1 cellular context compared by ENCODE assay signal in genomic region chr12:51351913-51352532, GRCh38.
A peak's percentile ranks its signal among the peaks of the same experiment; 100 is the strongest.
TF ChIP-seq lines count a peak whose summit lies in the region.

No MANE protein-coding gene starts in this region.

TF ChIP-seq in A549, 52 proteins besides CTCF, POLR2A, EP300 and RAD21:
- TF ChIP-seq, protein P1, sequence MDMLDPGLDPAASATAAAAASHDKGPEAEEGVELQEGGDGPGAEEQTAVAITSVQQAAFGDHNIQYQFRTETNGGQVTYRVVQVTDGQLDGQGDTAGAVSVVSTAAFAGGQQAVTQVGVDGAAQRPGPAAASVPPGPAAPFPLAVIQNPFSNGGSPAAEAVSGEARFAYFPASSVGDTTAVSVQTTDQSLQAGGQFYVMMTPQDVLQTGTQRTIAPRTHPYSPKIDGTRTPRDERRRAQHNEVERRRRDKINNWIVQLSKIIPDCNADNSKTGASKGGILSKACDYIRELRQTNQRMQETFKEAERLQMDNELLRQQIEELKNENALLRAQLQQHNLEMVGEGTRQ (IDR thresholded peaks at IDR 0.05) = no peak
- TF ChIP-seq SMC3 (IDR thresholded peaks at IDR 0.05) (peak; percentile 63), CHD2 (IDR thresholded peaks at IDR 0.05; ENCODE audit: low read length, partially characterized antibody) (no peak), ZSCAN20 (CRISPR knock-in tag; IDR thresholded peaks at IDR 0.05) (no peak), MAFK (IDR thresholded peaks at IDR 0.05; ENCODE audit: partially characterized antibody) (no peak), HES2 (IDR thresholded peaks at IDR 0.05) (no peak), FOSL2 (IDR thresholded peaks at IDR 0.05) (no peak), FOSL2 (CRISPR knock-in tag; IDR thresholded peaks at IDR 0.05) (no peak), HOXA7 (CRISPR knock-in tag; IDR thresholded peaks at IDR 0.05) (no peak)
